8 cellular contexts compared by ENCODE assay signal in genomic region chr21:46368533-46369285, GRCh38. TPM values are rescaled to one million over a fixed set of nuclear protein-coding genes. Genes with fewer than 3 reads are reported as not detected.
A peak's percentile ranks its signal among the peaks of the same experiment; 100 is the strongest.
DNase-seq lines count a peak whose midpoint lies in the region; ATAC-seq and TF ChIP-seq lines count a peak whose summit lies in the region.

No MANE protein-coding gene starts in this region.

- H4K20me1 ChIP-seq in DND-41 (ENCODE audit: insufficient read depth, low read length) = peaks cover 43% of the 10 kb centered on the region

- no peak for DNase-seq in DND-41
- no peak for DNase-seq in WTC11 (ENCODE audit: low spot score)
- no peak for DNase-seq in lower lobe of right lung
- no peak for DNase-seq in RKO (ENCODE audit: low spot score)
- no peak for DNase-seq in SHP77 (lab: John Stamatoyannopoulos, UW)
- DNase-seq in NCI-H128 (lab: John Stamatoyannopoulos, UW; ENCODE audit: unreplicated experiment) = no peak
- DNase-seq in nucleus accumbens (lab: John Stamatoyannopoulos, UW) = no peak

- H3K27ac ChIP-seq in DND-41 (ENCODE audit: low read length) = peak overlapping the region; percentile 1
- no peak overlapping the region for H3K27ac ChIP-seq in lower lobe of right lung

- H3K9me3 ChIP-seq in DND-41 (ENCODE audit: insufficient read depth, low read length, severe bottlenecking) (no peaks in the 10 kb centered on the region), lower lobe of right lung (no peaks in the 10 kb centered on the region)

- POLR2A ChIA-PET in WTC11 (lab: Charles Lee) = no interaction called here

- no peaks in the 10 kb centered on the region for H3K27me3 Mint-ChIP-seq in WTC11 (ENCODE audit: low read depth)

- intact Hi-C loops in lower lobe of right lung (cut with DNase I) = no loop called here

- H3K4me3 ChIP-seq in DND-41 (ENCODE audit: low read depth in 1 of 2, low read length in 2 of 2) (no peak overlapping the region), lower lobe of right lung (no peak overlapping the region)

- H3K36me3 Mint-ChIP-seq in WTC11 = peaks cover 55% of the 10 kb centered on the region

- CTCF ChIA-PET in WTC11 (lab: Charles Lee) = interaction anchor here (1.3 kb wide), 1 partner anchor 12 kb away, joined by 5 read pairs; no protein-coding TSS in a partner anchor

- H3K36me3 ChIP-seq in DND-41 (ENCODE audit: insufficient read depth, low read length) (peaks cover 85% of the 10 kb centered on the region), lower lobe of right lung (peaks cover 40% of the 10 kb centered on the region)

- peak overlapping the region; percentile 61 for H3K27ac Mint-ChIP-seq in WTC11

- no peaks in the 10 kb centered on the region for H3K4me1 Mint-ChIP-seq in WTC11

- H2AFZ ChIP-seq in DND-41 (ENCODE audit: low read depth, low read length) = no peak overlapping the region

- H3K79me2 ChIP-seq in DND-41 (ENCODE audit: insufficient read depth, low read length) = peaks cover 66% of the 10 kb centered on the region

- no peak overlapping the region for H3K9ac ChIP-seq in DND-41 (ENCODE audit: low read depth, low read length)

- H3K4me1 ChIP-seq in DND-41 (ENCODE audit: insufficient read depth, low read length) = no peaks in the 10 kb centered on the region
- H3K4me1 ChIP-seq in lower lobe of right lung = peaks cover 15% of the 10 kb centered on the region

- H3K4me2 ChIP-seq in DND-41 (ENCODE audit: insufficient read depth, low read length) = no peak overlapping the region

- H3K4me3 Mint-ChIP-seq in WTC11 = no peak overlapping the region

- TF ChIP-seq CTCF in DND-41 (IDR thresholded peaks at IDR 0.05; ENCODE audit: borderline replicate concordance, extremely low read depth, low read length, poor library complexity, severe bottlenecking) = no peak
- TF ChIP-seq CTCF in WTC11 (IDR thresholded peaks at IDR 0.05) = no peak
- TF ChIP-seq CTCF in lower lobe of right lung (IDR thresholded peaks at IDR 0.05) = no peak

- ATAC-seq in DND-41 (ENCODE audit: insufficient read depth, low read depth) (no peak), GM21576 (IDR thresholded peaks at IDR 0.05; ENCODE audit: unreplicated experiment) (peak; percentile 65), WTC11 (no peak), lower lobe of right lung (peak; percentile 29 to 31)

- H3K27me3 ChIP-seq in DND-41 (ENCODE audit: insufficient read depth, low read length, poor library complexity) (no peaks in the 10 kb centered on the region), lower lobe of right lung (ENCODE audit: low read depth) (no peaks in the 10 kb centered on the region)

- H3K9me3 Mint-ChIP-seq in WTC11 = peaks cover 5% of the 10 kb centered on the region

TF ChIP-seq in WTC11, 78 proteins besides CTCF, POLR2A, EP300 and RAD21:
- no peak for TF ChIP-seq NR1H2 (CRISPR knock-in tag; IDR thresholded peaks at IDR 0.05)
- TF ChIP-seq USF1 (CRISPR knock-in tag; IDR thresholded peaks at IDR 0.05) = no peak
- TF ChIP-seq GRHL2 (CRISPR knock-in tag; IDR thresholded peaks at IDR 0.05; ENCODE audit: insufficient replicate concordance, severe bottlenecking) = no peak

RNA-seq across cellular contexts. Expression of gene PCNT, which starts 44.8 kb away (rescaled TPM):
- total RNA-seq in WTC11 (2021) = 40.6 to 46.4 TPM (median 41.0 TPM) in 3 replicates
- total RNA-seq in lower lobe of right lung = 36.5 TPM

RNA-seq across cellular contexts. Expression of gene C21orf58, which starts 45.0 kb away (rescaled TPM):
- total RNA-seq in WTC11 (2021) = 31.5 to 35.1 TPM (median 32.7 TPM) in 3 replicates
- total RNA-seq in lower lobe of right lung = 9.5 TPM

Comparison
In these comparisons a context has a peak if more than half of its experiments do, and no peak if none do; other contexts are left out.
1. ATAC-seq: peak in GM21576 (single experiment) and lower lobe of right lung (2 of 2); none in DND-41 (single experiment) and WTC11 (single experiment).